Comparison of ENCODE assay signal across 12 cellular contexts in the genomic region with DNA sequence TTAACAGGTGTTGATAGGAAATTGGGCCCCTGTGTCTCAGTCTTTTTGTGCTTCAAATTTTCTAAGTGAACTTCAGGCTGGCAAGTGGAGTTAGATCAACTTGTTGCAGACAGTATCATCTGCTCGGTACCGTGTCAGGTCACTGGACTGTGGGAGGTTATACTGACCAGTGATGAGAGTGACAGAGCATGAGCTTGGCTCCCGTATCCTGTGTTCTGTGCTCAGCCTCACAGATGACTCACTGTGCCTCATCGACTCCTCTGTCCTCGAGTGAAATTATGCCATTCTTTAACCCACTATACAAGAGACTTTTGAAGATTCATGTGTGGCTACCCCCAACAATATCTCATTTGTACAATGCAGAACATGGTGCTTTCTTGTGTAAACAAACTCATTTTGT. TPM values are rescaled to one million over a fixed set of nuclear protein-coding genes. Genes with fewer than 3 reads are reported as not detected.
DNase-seq lines count a peak whose midpoint lies in the region; ATAC-seq, FAIRE-seq and TF ChIP-seq lines count a peak whose summit lies in the region.
"Had no signal": no experiment of that assay in that cellular context is flagged by ENCODE, and none has a peak within 500 bp of the region (broad histone marks: within the 10 kb centered on the region; RNA-seq: fewer than 3 reads in every experiment).

No MANE protein-coding gene starts in this region.

- no peak overlapping the region for H3K4me3 ChIP-seq in epithelial cell of esophagus (ENCODE audit: low read length)
- H3K4me3 ChIP-seq in body of pancreas: no peak overlapping the region
- H3K4me3 ChIP-seq: BLaER1, esophagus squamous epithelium had no signal

- TF ChIP-seq CTCF in epithelial cell of esophagus (IDR thresholded peaks at IDR 0.05; ENCODE audit: insufficient read depth, low read depth, low read length, missing control alignments) (no peak), body of pancreas (IDR thresholded peaks at IDR 0.05) (no peak)

- 48 to 71% methylated on average over 5 of the region's 5 CpGs for WGBS in body of pancreas, 2 donors

- peak; percentile 14 for DNase-seq in AG08395 (ENCODE audit: low spot score)
- no peak for DNase-seq in GM18507 (ENCODE audit: extremely low spot score, insufficient read length, low read depth)
- DNase-seq in activated CD4-positive, alpha-beta T cell treated with anti-CD3 and anti-CD28 coated beads, Interleukin-2, amount 50 U/mL, for 48 hours: peak; percentile 38 to 56
- peak; percentile 45 for DNase-seq in epithelial cell of esophagus (ENCODE audit: low read depth)
- no peak for DNase-seq in body of pancreas
- no peak for DNase-seq in NCI-H524 (lab: John Stamatoyannopoulos, UW)
- no peak for DNase-seq in D341Med (ENCODE audit: low spot score)
- DNase-seq: esophagus squamous epithelium had no signal

- no peaks in the 10 kb centered on the region for H3K27me3 ChIP-seq in body of pancreas
- H3K27me3 ChIP-seq: BLaER1 had no signal

- no peaks in the 10 kb centered on the region for H3K4me1 ChIP-seq in body of pancreas
- H3K4me1 ChIP-seq: BLaER1 had no signal

- ATAC-seq in body of pancreas: no peak
- ATAC-seq in HG03342 (IDR thresholded peaks at IDR 0.05; ENCODE audit: unreplicated experiment): no peak

- FAIRE-seq in GM18507 (lab: Jason Lieb, UNC): peak; percentile 29
- FAIRE-seq: keratinocyte had no signal

- TF ChIP-seq POLR2A in body of pancreas (IDR thresholded peaks at IDR 0.05): no peak

- H3K27ac ChIP-seq in body of pancreas: no peak overlapping the region
- H3K27ac ChIP-seq: BLaER1 had no signal

- no peaks in the 10 kb centered on the region for H3K9me3 ChIP-seq in body of pancreas
- H3K9me3 ChIP-seq: BLaER1, esophagus squamous epithelium had no signal

- intact Hi-C loops in body of pancreas (cut with DNase I): no loop called here

- H3K36me3 ChIP-seq in body of pancreas (replicated peaks in 1 of 2; ENCODE audit: insufficient read depth in 1 of 2, low read depth in 2 of 2): no peaks in the 10 kb centered on the region
- H3K36me3 ChIP-seq: BLaER1, esophagus squamous epithelium had no signal

RNA-seq across cellular contexts. Expression of gene GRAP2, which starts 7.9 kb away (rescaled TPM):
- under 1 TPM; 0.78 to 0.99 TPM for total RNA-seq in body of pancreas
- total RNA-seq: OCI-LY7 had no signal

RNA-seq across cellular contexts. Expression of gene ENTHD1, which starts 15.2 kb away (rescaled TPM):
- total RNA-seq in body of pancreas: not detected
- total RNA-seq: esophagus squamous epithelium, OCI-LY7 had no signal

RNA-seq across cellular contexts. Expression of gene TMA7B, which starts 51.5 kb away (rescaled TPM):
- total RNA-seq in body of pancreas: not detected
- total RNA-seq: esophagus squamous epithelium, OCI-LY7 had no signal

Comparison
In these comparisons a context has a peak if more than half of its experiments do, and no peak if none do; other contexts are left out.
1. DNase-seq: peak in AG08395 (single experiment), activated CD4-positive, alpha-beta T cell treated with anti-CD3 and anti-CD28 coated beads, Interleukin-2, amount 50 U/mL, for 48 hours (2 of 2) and epithelial cell of esophagus (single experiment); none in GM18507 (single experiment), body of pancreas (0 of 4), NCI-H524 (0 of 2) and D341Med (single experiment).